ENCODE assay signal across 12 cellular contexts in genomic region chr3:42037318-42037945, GRCh38. TPM values are rescaled to one million over a fixed set of nuclear protein-coding genes. Genes with fewer than 3 reads are reported as not detected.
DNase-seq lines count a peak whose midpoint lies in the region; ATAC-seq and TF ChIP-seq lines count a peak whose summit lies in the region.
"Had no signal": no experiment of that assay in that cellular context is flagged by ENCODE, and none has a peak within 500 bp of the region (broad histone marks: within the 10 kb centered on the region; RNA-seq: fewer than 3 reads in every experiment).

No MANE protein-coding gene starts in this region.

- no peaks in the 10 kb centered on the region; the same call in 1 of the 2 replicates for H3F3A ChIP-seq in OCI-LY1 (ENCODE audit: insufficient read depth, low read length)

- H3K36me3 ChIP-seq in OCI-LY1 (ENCODE audit: insufficient read depth, low read length) (peaks cover 43% of the 10 kb centered on the region; the same call in 1 of the 2 replicates), breast epithelium (no peaks in the 10 kb centered on the region), suprapubic skin (no peaks in the 10 kb centered on the region)
- peaks cover 0 to 13% (median 0%) of the 10 kb centered on the region in 3 experiments for H3K36me3 ChIP-seq in naive thymus-derived CD4-positive, alpha-beta T cell (ENCODE audit: control insufficient read depth in 2 of 3, insufficient read depth in 3 of 3, low read length in 3 of 3)

- TF ChIP-seq POLR2A in breast epithelium (IDR thresholded peaks at IDR 0.05) = no peak
- TF ChIP-seq POLR2A in suprapubic skin (IDR thresholded peaks at IDR 0.05) = no peak

- H3K27ac ChIP-seq in OCI-LY1 (ENCODE audit: low read depth, low read length, poor library complexity, severe bottlenecking) (peak overlapping the region; percentile 34), breast epithelium (peak overlapping the region; percentile 43 to 72), suprapubic skin (peak overlapping the region; percentile 52)
- no peak overlapping the region for H3K27ac ChIP-seq in naive thymus-derived CD4-positive, alpha-beta T cell (ENCODE audit: low read depth, low read length)
- H3K27ac ChIP-seq: SK-N-MC, WERI-Rb-1 had no signal

- H3K9ac ChIP-seq in OCI-LY1 (ENCODE audit: low read length) = no peak overlapping the region

- TF ChIP-seq CTCF in OCI-LY1 (IDR thresholded peaks at IDR 0.05; ENCODE audit: low read length) (no peak), breast epithelium (IDR thresholded peaks at IDR 0.05) (no peak), mesothelial cell of epicardium (IDR thresholded peaks at IDR 0.05; ENCODE audit: unreplicated experiment) (no peak), suprapubic skin (IDR thresholded peaks at IDR 0.05) (no peak)

- intact Hi-C loops in breast epithelium (cut with DNase I; ENCODE audit: low total_unique reads) = no loop called here
- intact Hi-C loops in naive thymus-derived CD4-positive, alpha-beta T cell (cut with micrococcal nuclease) = no loop called here

- TF ChIP-seq EP300 in suprapubic skin (IDR thresholded peaks at IDR 0.05) = no peak

- no peak for ATAC-seq in naive thymus-derived CD4-positive, alpha-beta T cell

- H3K27me3 ChIP-seq in OCI-LY1 (ENCODE audit: insufficient read depth, low read length) (no peaks in the 10 kb centered on the region), breast epithelium (no peaks in the 10 kb centered on the region), suprapubic skin (no peaks in the 10 kb centered on the region)
- H3K27me3 ChIP-seq in naive thymus-derived CD4-positive, alpha-beta T cell (ENCODE audit: control insufficient read depth in 2 of 2, insufficient read depth in 2 of 2, low read length in 2 of 2) = no peaks in the 10 kb centered on the region
- H3K27me3 ChIP-seq: body of pancreas had no signal

- H3K4me3 ChIP-seq in OCI-LY1 (ENCODE audit: low read depth, low read length, poor library complexity, severe bottlenecking) = no peak overlapping the region
- no peak overlapping the region for H3K4me3 ChIP-seq in breast epithelium
- no peak overlapping the region for H3K4me3 ChIP-seq in suprapubic skin
- no peak overlapping the region for H3K4me3 ChIP-seq in naive thymus-derived CD4-positive, alpha-beta T cell (ENCODE audit: low read length)
- H3K4me3 ChIP-seq: body of pancreas, SK-N-MC had no signal

- no peaks in the 10 kb centered on the region for H4K20me1 ChIP-seq in OCI-LY1 (ENCODE audit: insufficient read depth, low read length)

- POLR2A ChIA-PET in naive thymus-derived CD4-positive, alpha-beta T cell (lab: Charles Lee) = no interaction called here

- peaks cover 52% of the 10 kb centered on the region for H3K4me1 ChIP-seq in OCI-LY1 (ENCODE audit: insufficient read depth, low read length, severe bottlenecking)
- no peaks in the 10 kb centered on the region for H3K4me1 ChIP-seq in breast epithelium
- H3K4me1 ChIP-seq in suprapubic skin = peaks cover 48% of the 10 kb centered on the region
- no peaks in the 10 kb centered on the region for H3K4me1 ChIP-seq in naive thymus-derived CD4-positive, alpha-beta T cell (ENCODE audit: control insufficient read depth in 2 of 2, insufficient read depth in 2 of 2, low read length in 2 of 2)

- H3K79me2 ChIP-seq in OCI-LY1 (ENCODE audit: insufficient read depth, low read length) = peaks cover 86% of the 10 kb centered on the region

- H3K9me2 ChIP-seq in OCI-LY1 (ENCODE audit: low read depth, low read length) = no peaks in the 10 kb centered on the region

- DNase-seq in breast epithelium (ENCODE audit: low spot score in 2 of 2) = no peak
- no peak for DNase-seq in mesothelial cell of epicardium (ENCODE audit: low spot score in 2 of 2, unreplicated experiment in 2 of 2)
- DNase-seq in suprapubic skin (ENCODE audit: low spot score in 2 of 2) = peak in 1 of 2 donors; percentile 34
- DNase-seq in naive thymus-derived CD4-positive, alpha-beta T cell = no peak
- no peak for DNase-seq in activated CD4-positive, alpha-beta T cell treated with anti-CD3 and anti-CD28 coated beads, Interleukin-2, amount 50 U/mL, for 1 hour
- no peak for DNase-seq in RKO (ENCODE audit: low spot score)
- DNase-seq: activated T-cell treated with anti-CD3 and anti-CD28 coated beads, Interleukin-2, amount 50 U/mL, for 24 hours; body of pancreas; NCI-H524; WERI-Rb-1 had no signal

- peaks cover 13% of the 10 kb centered on the region for H3K36me3 Mint-ChIP-seq in mesothelial cell of epicardium
- peaks cover 12 to 35% (median 17%) of the 10 kb centered on the region in 5 donors for H3K36me3 Mint-ChIP-seq in naive thymus-derived CD4-positive, alpha-beta T cell

- peak overlapping the region; percentile 49 for H3K27ac Mint-ChIP-seq in mesothelial cell of epicardium
- no peak overlapping the region for H3K27ac Mint-ChIP-seq in naive thymus-derived CD4-positive, alpha-beta T cell
- H3K27ac Mint-ChIP-seq: activated T-cell treated with anti-CD3 and anti-CD28 coated beads, Interleukin-2, amount 50 U/mL, for 24 hours had no signal

- no peak overlapping the region for H3K4me3 Mint-ChIP-seq in mesothelial cell of epicardium
- no peak overlapping the region for H3K4me3 Mint-ChIP-seq in naive thymus-derived CD4-positive, alpha-beta T cell
- H3K4me3 Mint-ChIP-seq: activated T-cell treated with anti-CD3 and anti-CD28 coated beads, Interleukin-2, amount 50 U/mL, for 24 hours had no signal

- no peaks in the 10 kb centered on the region for H3K9me3 Mint-ChIP-seq in mesothelial cell of epicardium
- no peaks in the 10 kb centered on the region for H3K9me3 Mint-ChIP-seq in naive thymus-derived CD4-positive, alpha-beta T cell
- H3K9me3 Mint-ChIP-seq: activated T-cell treated with anti-CD3 and anti-CD28 coated beads, Interleukin-2, amount 50 U/mL, for 24 hours had no signal

- CTCF ChIA-PET in naive thymus-derived CD4-positive, alpha-beta T cell (lab: Charles Lee) = interaction anchor here (0.5 kb wide), 1 partner anchor 126 kb away, joined by 4 read pairs; no protein-coding TSS in a partner anchor

- H3K4me2 ChIP-seq in OCI-LY1 (ENCODE audit: low read length) = no peak overlapping the region

- peaks cover 36% of the 10 kb centered on the region for H3K4me1 Mint-ChIP-seq in mesothelial cell of epicardium
- peaks cover 2 to 22% (median 15%) of the 10 kb centered on the region in 7 donors for H3K4me1 Mint-ChIP-seq in naive thymus-derived CD4-positive, alpha-beta T cell

- no peaks in the 10 kb centered on the region for H3K27me3 Mint-ChIP-seq in mesothelial cell of epicardium (ENCODE audit: low read depth)
- H3K27me3 Mint-ChIP-seq in naive thymus-derived CD4-positive, alpha-beta T cell = no peaks in the 10 kb centered on the region
- H3K27me3 Mint-ChIP-seq: activated T-cell treated with anti-CD3 and anti-CD28 coated beads, Interleukin-2, amount 50 U/mL, for 24 hours had no signal

- 90% methylated on average over 4 of the region's 4 CpGs for WGBS in suprapubic skin

- H3K9me3 ChIP-seq in OCI-LY1 (ENCODE audit: low read length) = no peaks in the 10 kb centered on the region
- no peaks in the 10 kb centered on the region for H3K9me3 ChIP-seq in breast epithelium
- no peaks in the 10 kb centered on the region for H3K9me3 ChIP-seq in suprapubic skin
- H3K9me3 ChIP-seq in naive thymus-derived CD4-positive, alpha-beta T cell (ENCODE audit: control insufficient read depth in 2 of 3, low read length in 3 of 3) = no peaks in the 10 kb centered on the region
- H3K9me3 ChIP-seq: body of pancreas had no signal

- no peak overlapping the region for H2AFZ ChIP-seq in OCI-LY1 (ENCODE audit: low read length)

RNA-seq across cellular contexts. Expression of gene TRAK1, which starts 53.7 kb away (rescaled TPM):
- 10 to 100 TPM; 29.0 to 53.7 (median 40.6) TPM for total RNA-seq in breast epithelium
- 49.0 to 50.7 TPM (median 50.3 TPM) in 3 replicates for total RNA-seq in mesothelial cell of epicardium
- total RNA-seq in suprapubic skin = 100 to 1,000 TPM in 1 of 4 donors, 10 to 100 TPM in 3; 78.3 to 214 (median 86.4) TPM
- 10 to 100 TPM; 13.2 to 30.4 (median 20.4) TPM for total RNA-seq in naive thymus-derived CD4-positive, alpha-beta T cell
- polyA plus RNA-seq in naive thymus-derived CD4-positive, alpha-beta T cell = 1 to 10 TPM; 4.8 to 5.8 TPM
